In genomic region chr20:582204-582603, GRCh38 we compare ENCODE assay signal across 18 cellular contexts. TPM values are rescaled to one million over a fixed set of nuclear protein-coding genes. Genes with fewer than 3 reads are reported as not detected.
"Had no signal": no experiment of that assay in that cellular context is flagged by ENCODE, and none has a peak within 500 bp of the region (broad histone marks: within the 10 kb centered on the region; RNA-seq: fewer than 3 reads in every experiment).

No MANE protein-coding gene starts in this region.

- H3K9me3 Mint-ChIP-seq: activated T-cell treated with anti-CD3 and anti-CD28 coated beads, Interleukin-2, amount 50 U/mL, for 4 hours; central memory CD8-positive, alpha-beta T cell; stimulated activated memory B cell treated with anti-CD40 and anti-IgM and Interleukin-4, amounts not matched to agents 10 μg/mL and 1 μg/mL and 100 μg/mL, for 72 hours; T-cell had no signal

- H3K36me3 Mint-ChIP-seq: naive thymus-derived CD4-positive, alpha-beta T cell; stimulated activated memory B cell treated with anti-CD40 and anti-IgM and Interleukin-4, amounts not matched to agents 10 μg/mL and 1 μg/mL and 100 μg/mL, for 72 hours; T-cell had no signal

- H3K4me3 ChIP-seq: colonic mucosa, heart right ventricle, pancreas, sigmoid colon, testis, upper lobe of left lung had no signal

- H3K27me3 Mint-ChIP-seq: central memory CD8-positive, alpha-beta T cell had no signal

- H3K9me3 ChIP-seq: colonic mucosa, heart right ventricle, pancreas, sigmoid colon, testis, upper lobe of left lung had no signal

- FAIRE-seq: frontal cortex, pancreas had no signal

- H3K4me1 ChIP-seq: colonic mucosa, pancreas, sigmoid colon, testis, upper lobe of left lung had no signal

- H3K4me3 Mint-ChIP-seq: activated T-cell treated with anti-CD3 and anti-CD28 coated beads, Interleukin-2, amount 50 U/mL, for 4 hours; central memory CD8-positive, alpha-beta T cell; naive thymus-derived CD4-positive, alpha-beta T cell; stimulated activated memory B cell treated with anti-CD40 and anti-IgM and Interleukin-4, amounts not matched to agents 10 μg/mL and 1 μg/mL and 100 μg/mL, for 72 hours; T-cell had no signal

- H3K27ac Mint-ChIP-seq: naive thymus-derived CD4-positive, alpha-beta T cell; stimulated activated memory B cell treated with anti-CD40 and anti-IgM and Interleukin-4, amounts not matched to agents 10 μg/mL and 1 μg/mL and 100 μg/mL, for 72 hours; T-cell had no signal

- H3K36me3 ChIP-seq: colonic mucosa, heart right ventricle, pancreas, sigmoid colon, upper lobe of left lung had no signal

- DNase-seq: activated CD4-positive, alpha-beta T cell treated with anti-CD3 and anti-CD28 coated beads, Interleukin-2, amount 50 U/mL, for 1 hour; activated CD8-positive, alpha-beta memory T cell treated with anti-CD3 and anti-CD28 coated beads, Interleukin-2, amount 50 U/mL, for 4 hours; activated naive CD4-positive, alpha-beta T cell treated with anti-CD3 and anti-CD28 coated beads, Interleukin-2, amount 50 U/mL, for 16 hours; activated T-cell treated with anti-CD3 and anti-CD28 coated beads, Interleukin-2, amount 50 U/mL, for 4 hours; colonic mucosa; heart right ventricle; mesenchymal stem cell; naive thymus-derived CD4-positive, alpha-beta T cell; pancreas; stimulated activated CD4-positive, alpha-beta T cell treated with anti-CD3 and anti-CD28 coated beads, Interleukin-4, amount 100 ng/mL, for 4 hours; T-cell; T-helper 9 cell; testis; upper lobe of left lung had no signal

- H3K27me3 ChIP-seq: colonic mucosa, heart right ventricle, testis, upper lobe of left lung had no signal

- H3K27ac ChIP-seq: colonic mucosa, heart right ventricle, pancreas, sigmoid colon, testis, upper lobe of left lung had no signal

- H3K4me1 Mint-ChIP-seq: central memory CD8-positive, alpha-beta T cell; naive thymus-derived CD4-positive, alpha-beta T cell; stimulated activated memory B cell treated with anti-CD40 and anti-IgM and Interleukin-4, amounts not matched to agents 10 μg/mL and 1 μg/mL and 100 μg/mL, for 72 hours; T-cell had no signal

RNA-seq across cellular contexts. Expression of gene TCF15, which starts 27.9 kb away (rescaled TPM):
- total RNA-seq: naive thymus-derived CD4-positive, alpha-beta T cell; T-cell had no signal
